8 cellular contexts compared by ENCODE assay signal in genomic region chr9:133141833-133142594, GRCh38. TPM values are rescaled to one million over a fixed set of nuclear protein-coding genes. Genes with fewer than 3 reads are reported as not detected.
DNase-seq lines count a peak whose midpoint lies in the region; ATAC-seq and TF ChIP-seq lines count a peak whose summit lies in the region.

No MANE protein-coding gene starts in this region.

- H3K27ac ChIP-seq in breast epithelium (peak overlapping the region; percentile 41 to 99), mammary epithelial cell (ENCODE audit: insufficient read depth, low read depth, low read length) (no peak overlapping the region), vagina (peak overlapping the region; percentile 51)

- no peak overlapping the region for H2AFZ ChIP-seq in mammary epithelial cell (ENCODE audit: low read depth, low read length)

- CTCF ChIA-PET in mammary epithelial cell (lab: Charles Lee; ENCODE audit: low non-redundant PET): no interaction called here

- 59% methylated on average over 10 of the region's 16 CpGs for WGBS in mammary epithelial cell (ENCODE audit: low coverage, missing lambda C conversion rate)

- no peak for TF ChIP-seq CTCF in breast epithelium (IDR thresholded peaks at IDR 0.05)
- no peak for TF ChIP-seq CTCF in mammary epithelial cell (conservative IDR thresholded peaks at IDR 0.05 in 1 of 2, IDR thresholded peaks at IDR 0.05 in 1 of 2; ENCODE audit: extremely low read depth in 1 of 2, insufficient read depth in 1 of 2, low read depth in 1 of 2, low read length in 2 of 2)
- TF ChIP-seq CTCF in mucosa of descending colon (IDR thresholded peaks at IDR 0.05): no peak
- no peak for TF ChIP-seq CTCF in vagina (IDR thresholded peaks at IDR 0.05)

- H4K20me1 ChIP-seq in mammary epithelial cell (ENCODE audit: insufficient read depth, low read length): peaks cover 4% of the 10 kb centered on the region

- peaks cover 83% of the 10 kb centered on the region for H3K79me2 ChIP-seq in mammary epithelial cell (ENCODE audit: insufficient read depth, low read length)

- H3K9ac ChIP-seq in mammary epithelial cell (ENCODE audit: insufficient read depth, low read length): no peak overlapping the region

- dilution Hi-C loops in mammary epithelial cell (cut with HindIII; ENCODE audit: low sequenced_read_pairs): no loop called here

- H3K9me3 ChIP-seq in breast epithelium (no peaks in the 10 kb centered on the region), mammary epithelial cell (replicated peaks; ENCODE audit: insufficient read depth, low read length) (no peaks in the 10 kb centered on the region), mucosa of descending colon (no peaks in the 10 kb centered on the region), vagina (no peaks in the 10 kb centered on the region)

- peak; percentile 2 for ATAC-seq in mucosa of descending colon
- ATAC-seq in HG03442 (IDR thresholded peaks at IDR 0.05; ENCODE audit: unreplicated experiment): no peak

- H3K4me1 ChIP-seq in breast epithelium (peaks cover 13 to 53% of the 10 kb centered on the region in 2 donors), mammary epithelial cell (ENCODE audit: insufficient read depth, low read length) (peaks cover 8% of the 10 kb centered on the region), mucosa of descending colon (ENCODE audit: low read depth) (peaks cover 79% of the 10 kb centered on the region), vagina (peaks cover 86% of the 10 kb centered on the region)

- H3K27me3 ChIP-seq in breast epithelium (no peaks in the 10 kb centered on the region), mammary epithelial cell (ENCODE audit: insufficient read depth, low read length) (no peaks in the 10 kb centered on the region), vagina (no peaks in the 10 kb centered on the region)

- intact Hi-C loops in breast epithelium (cut with DNase I; ENCODE audit: low total_unique reads): no loop called here
- intact Hi-C loops in mammary epithelial cell (cut with micrococcal nuclease): no loop called here
- intact Hi-C loops in mucosa of descending colon (cut with DNase I, micrococcal nuclease): loop anchor here in 1 of 2 donors (10.0 kb wide), 1 partner anchor 107 kb away; the partner anchor contains the start of gene GTF3C5
- intact Hi-C loops in vagina (cut with DNase I): loop anchor here (10.0 kb wide), 1 partner anchor 107 kb away; the partner anchor contains the start of gene GTF3C5
- intact Hi-C loops in posterior cingulate gyrus (cut with DNase I): no loop called here

- H3K36me3 ChIP-seq in breast epithelium (no peaks in the 10 kb centered on the region), mammary epithelial cell (ENCODE audit: insufficient read depth, low read length) (no peaks in the 10 kb centered on the region), mucosa of descending colon (ENCODE audit: low read depth) (no peaks in the 10 kb centered on the region), vagina (no peaks in the 10 kb centered on the region)

- no peak overlapping the region for H3K4me3 ChIP-seq in breast epithelium
- no peak overlapping the region for H3K4me3 ChIP-seq in mammary epithelial cell (replicated peaks in 1 of 3; ENCODE audit: insufficient read depth in 1 of 3, low read depth in 2 of 3, low read length in 3 of 3)
- H3K4me3 ChIP-seq in mucosa of descending colon: no peak overlapping the region
- no peak overlapping the region for H3K4me3 ChIP-seq in vagina

- no TSS peak for BruUV-seq in mammary epithelial cell (replicated peaks; lab: Mats Ljungman, UMichigan)

- in situ Hi-C loops in mammary epithelial cell (cut with MboI; ENCODE audit: low sequenced_read_pairs in 2 of 2): loop anchor here (10.0 kb wide), 1 partner anchor 97 kb away; no protein-coding TSS in a partner anchor

- no peak for TF ChIP-seq POLR2A in breast epithelium (IDR thresholded peaks at IDR 0.05)
- TF ChIP-seq POLR2A in vagina (IDR thresholded peaks at IDR 0.05): no peak

- no peak overlapping the region for H3K4me2 ChIP-seq in mammary epithelial cell (ENCODE audit: insufficient read depth, low read depth, low read length)

- DNase-seq in breast epithelium (ENCODE audit: low spot score in 2 of 2): peak; percentile 70 to 81
- no peak for DNase-seq in mammary epithelial cell
- peak; percentile 63 for DNase-seq in activated gamma-delta T cell (lab: John Stamatoyannopoulos, UW)
- DNase-seq in mucosa of descending colon: peak in 2 of 3 donors; percentile 72 to 84
- DNase-seq in vagina (ENCODE audit: extremely low spot score in 2 of 2): no peak
- DNase-seq in NCI-H2107 treated with DMSO at 0.1 percent for 48 hours (lab: John Stamatoyannopoulos, UW; ENCODE audit: unreplicated experiment): no peak
- DNase-seq in posterior cingulate gyrus: no peak

RNA-seq across cellular contexts. Expression of gene RALGDS, which starts 21.0 kb away (rescaled TPM):
- total RNA-seq in breast epithelium (10 to 100 TPM; 52.0 to 94.1 (median 79.3) TPM), mammary epithelial cell (10 to 100 TPM; 15.2 to 19.9 TPM), mucosa of descending colon (10 to 100 TPM; 38.3 to 59.4 (median 44.2) TPM), vagina (85.0 TPM)
- polyA plus RNA-seq in mammary epithelial cell: 37.8 TPM
- polyA minus RNA-seq in mammary epithelial cell: 35.5 TPM

RNA-seq across cellular contexts. Expression of gene GBGT1, which starts 21.7 kb away (rescaled TPM):
- total RNA-seq in breast epithelium (10 to 100 TPM; 14.8 to 21.3 (median 15.0) TPM), mammary epithelial cell (1 to 10 TPM in 1 of 2 donors, under 1 TPM in 1; 0.83 to 1.7 TPM), mucosa of descending colon (10 to 100 TPM in 1 of 3 donors, 1 to 10 TPM in 2; 4.3 to 14.0 (median 8.6) TPM), vagina (27.0 TPM)
- 0.78 TPM for polyA plus RNA-seq in mammary epithelial cell
- polyA minus RNA-seq in mammary epithelial cell: not detected

Comparison
In these comparisons a context has a peak if more than half of its experiments do, and no peak if none do; other contexts are left out.
1. DNase-seq: peak in breast epithelium (2 of 2), activated gamma-delta T cell (single experiment) and mucosa of descending colon (2 of 3); none in mammary epithelial cell (single experiment), vagina (0 of 2), NCI-H2107 treated with DMSO at 0.1 percent for 48 hours (single experiment) and posterior cingulate gyrus (0 of 10).